24 cellular contexts compared by ENCODE assay signal in genomic region chr7:124773339-124773738, GRCh38. TPM values are rescaled to one million over a fixed set of nuclear protein-coding genes. Genes with fewer than 3 reads are reported as not detected.
"Had no signal": no experiment of that assay in that cellular context is flagged by ENCODE, and none has a peak within 500 bp of the region (broad histone marks: within the 10 kb centered on the region; RNA-seq: fewer than 3 reads in every experiment).

No MANE protein-coding gene starts in this region.

- H3K27me3 ChIP-seq: MG63 had no signal

- H3K9me3 ChIP-seq: MG63, SK-N-SH had no signal

- H3K4me3 ChIP-seq: MG63 had no signal

- H3K9ac ChIP-seq: SK-N-SH had no signal

- DNase-seq: IMR-90; Karpas-422; KG1; MG63; NCI-H1092; NCI-H1105 treated with DMSO at 0.1 percent for 48 hours; NCI-H1417 treated with DMSO at 0.1 percent for 48 hours; NCI-H146; NCI-H1694 treated with DMSO at 0.1 percent for 48 hours; NCI-H1930; NCI-H2081; NCI-H2107; NCI-H2171 treated with DMSO at 0.1 percent for 48 hours; NCI-H345; NCI-H446 treated with DMSO at 0.1 percent for 48 hours; NCI-H524; NCI-H82; NK-92 treated with Interleukin-12 subunit alpha and Interleukin-12 subunit beta, amount 100 ng/mL, for 24 hours; PC-3; SHP77; SK-N-SH; SW 1271 had no signal

- H3K27ac ChIP-seq: RWPE1 had no signal

- H3K36me3 ChIP-seq: MG63 had no signal

RNA-seq across cellular contexts. Expression of gene GPR37, which starts 7.7 kb away (rescaled TPM):
- total RNA-seq: OCI-LY7 had no signal
